8 cellular contexts compared by ENCODE assay signal in genomic region chr7:92833766-92834605, GRCh38. TPM values are rescaled to one million over a fixed set of nuclear protein-coding genes. Genes with fewer than 3 reads are reported as not detected.
DNase-seq lines count a peak whose midpoint lies in the region; ATAC-seq and TF ChIP-seq lines count a peak whose summit lies in the region.

No MANE protein-coding gene starts in this region.

- H3K27ac ChIP-seq in CD4-positive, alpha-beta memory T cell (ENCODE audit: low read depth, low read length): peak overlapping the region; percentile 68
- peak overlapping the region; percentile 77 for H3K27ac ChIP-seq in PC-9
- H3K27ac ChIP-seq in subcutaneous abdominal adipose tissue (ENCODE audit: low read depth, low read length): peak overlapping the region; percentile 89

- H3K4me1 ChIP-seq in CD4-positive, alpha-beta memory T cell (ENCODE audit: insufficient read depth, low read length): peaks cover 36% of the 10 kb centered on the region
- H3K4me1 ChIP-seq in PC-9 (replicated peaks; ENCODE audit: insufficient read depth) (peaks cover 44% of the 10 kb centered on the region), subcutaneous abdominal adipose tissue (ENCODE audit: control insufficient read depth in 5 of 5, insufficient read depth in 5 of 5, low read length in 5 of 5) (peaks cover 2 to 64% (median 39%) of the 10 kb centered on the region in 5 donors)

- peaks cover 61% of the 10 kb centered on the region for H3K79me2 ChIP-seq in PC-9 (ENCODE audit: low read depth)

- H3K27me3 Mint-ChIP-seq in CD4-positive, alpha-beta memory T cell: no peaks in the 10 kb centered on the region
- H3K27me3 Mint-ChIP-seq in activated T-helper 17 cell treated with anti-CD3 and anti-CD28 coated beads, Interleukin-2, amount 50 U/mL, for 72 hours: no peaks in the 10 kb centered on the region
- no peaks in the 10 kb centered on the region for H3K27me3 Mint-ChIP-seq in natural killer cell treated with Interleukin-12 subunit alpha and Interleukin-12 subunit beta and Interleukin-15 and Interleukin-18, amount 100 ng/mL, for 72 hours

- H3K4me3 Mint-ChIP-seq in CD4-positive, alpha-beta memory T cell: peak overlapping the region; percentile 87 to 98 (median 94)
- H3K4me3 Mint-ChIP-seq in activated T-helper 17 cell treated with anti-CD3 and anti-CD28 coated beads, Interleukin-2, amount 50 U/mL, for 72 hours: peak overlapping the region; percentile 96
- H3K4me3 Mint-ChIP-seq in natural killer cell treated with Interleukin-12 subunit alpha and Interleukin-12 subunit beta and Interleukin-15 and Interleukin-18, amount 100 ng/mL, for 72 hours: peak overlapping the region; percentile 99

- POLR2A ChIA-PET in CD4-positive, alpha-beta memory T cell (lab: Charles Lee; ENCODE audit: partially characterized antibody): interaction anchor here (1.4 to 5.2 kb wide), 12 partner anchors 11 to 387 kb away, joined by 3 to 82 read pairs (median 8); partner anchors contain the start of genes FAM133B, GATAD1, PEX1 and RBM48
- POLR2A ChIA-PET in PC-9 (lab: Charles Lee; ENCODE audit: unreplicated experiment): interaction anchor here (0.6 kb wide), 2 partner anchors 205 to 284 kb away, joined by 3 read pairs; partner anchors contain the start of gene SAMD9

- intact Hi-C loops in CD4-positive, alpha-beta memory T cell (cut with micrococcal nuclease): loop anchor here (1.0 to 10.0 kb wide), 11 partner anchors 21 to 699 kb away; partner anchors contain the start of genes ANKIB1, CYP51A1, GATAD1 and KRIT1
- intact Hi-C loops in PC-9 (cut with micrococcal nuclease; ENCODE audit: unreplicated experiment): loop anchor here (1.0 to 10.0 kb wide), 7 partner anchors 139 to 409 kb away; partner anchors contain the start of genes PEX1 and RBM48

- peak overlapping the region; percentile 90 to 96 (median 94) for H3K27ac Mint-ChIP-seq in CD4-positive, alpha-beta memory T cell
- H3K27ac Mint-ChIP-seq in activated T-helper 17 cell treated with anti-CD3 and anti-CD28 coated beads, Interleukin-2, amount 50 U/mL, for 72 hours: peak overlapping the region; percentile 98
- peak overlapping the region; percentile 96 to 99 for H3K27ac Mint-ChIP-seq in natural killer cell treated with Interleukin-12 subunit alpha and Interleukin-12 subunit beta and Interleukin-15 and Interleukin-18, amount 100 ng/mL, for 72 hours

- H3K9me3 ChIP-seq in CD4-positive, alpha-beta memory T cell (ENCODE audit: control insufficient read depth in 1 of 2, low read length in 2 of 2): no peaks in the 10 kb centered on the region
- H3K9me3 ChIP-seq in PC-9 (ENCODE audit: insufficient read depth, low read depth): no peaks in the 10 kb centered on the region
- no peaks in the 10 kb centered on the region for H3K9me3 ChIP-seq in subcutaneous abdominal adipose tissue (ENCODE audit: control insufficient read depth in 5 of 5, low read length in 5 of 5)

- peaks cover 3 to 38% of the 10 kb centered on the region in 2 donors for H3K36me3 Mint-ChIP-seq in CD4-positive, alpha-beta memory T cell
- H3K36me3 Mint-ChIP-seq in activated T-helper 17 cell treated with anti-CD3 and anti-CD28 coated beads, Interleukin-2, amount 50 U/mL, for 72 hours (ENCODE audit: low read depth): peaks cover 70% of the 10 kb centered on the region
- H3K36me3 Mint-ChIP-seq in natural killer cell treated with Interleukin-12 subunit alpha and Interleukin-12 subunit beta and Interleukin-15 and Interleukin-18, amount 100 ng/mL, for 72 hours: peaks cover 43% of the 10 kb centered on the region

- TF ChIP-seq CTCF in PC-9 (conservative IDR thresholded peaks at IDR 0.05): no peak

- peaks cover 18% of the 10 kb centered on the region; the same call in 1 of the 2 replicates for H3F3A ChIP-seq in PC-9 (ENCODE audit: insufficient read depth, low read depth)

- no peaks in the 10 kb centered on the region for H3K36me3 ChIP-seq in CD4-positive, alpha-beta memory T cell (ENCODE audit: insufficient read depth, low read length)
- peaks cover 25% of the 10 kb centered on the region for H3K36me3 ChIP-seq in PC-9 (ENCODE audit: low read depth)
- peaks cover 0 to 3% (median 0%) of the 10 kb centered on the region in 5 donors for H3K36me3 ChIP-seq in subcutaneous abdominal adipose tissue (ENCODE audit: control insufficient read depth in 5 of 5, insufficient read depth in 5 of 5, low read length in 5 of 5)

- peak overlapping the region; percentile 76 for H2AFZ ChIP-seq in PC-9

- H3K9me2 ChIP-seq in PC-9 (ENCODE audit: insufficient read depth): no peaks in the 10 kb centered on the region

- CTCF ChIA-PET in CD4-positive, alpha-beta memory T cell (lab: Charles Lee; ENCODE audit: partially characterized antibody): interaction anchor here (0.6 to 5.5 kb wide), 36 partner anchors 8 to 458 kb away, joined by 3 to 122 read pairs (median 5); no protein-coding TSS in a partner anchor
- CTCF ChIA-PET in PC-9 (lab: Charles Lee): interaction anchor here (0.6 kb wide), 2 partner anchors 67 to 136 kb away, joined by 4 to 13 read pairs; no protein-coding TSS in a partner anchor

- H4K20me1 ChIP-seq in PC-9 (ENCODE audit: insufficient read depth): peaks cover 8% of the 10 kb centered on the region

- no TSS peak for BruUV-seq in PC-9 (replicated peaks; lab: Mats Ljungman, UMichigan)

- peaks cover 0 to 2% (median 0%) of the 10 kb centered on the region in 8 donors for H3K9me3 Mint-ChIP-seq in CD4-positive, alpha-beta memory T cell
- no peaks in the 10 kb centered on the region for H3K9me3 Mint-ChIP-seq in activated T-helper 17 cell treated with anti-CD3 and anti-CD28 coated beads, Interleukin-2, amount 50 U/mL, for 72 hours
- H3K9me3 Mint-ChIP-seq in natural killer cell treated with Interleukin-12 subunit alpha and Interleukin-12 subunit beta and Interleukin-15 and Interleukin-18, amount 100 ng/mL, for 72 hours: no peaks in the 10 kb centered on the region

- ATAC-seq in GM19035 (IDR thresholded peaks at IDR 0.05; ENCODE audit: unreplicated experiment) (peak; percentile 40), HG03342 (IDR thresholded peaks at IDR 0.05; ENCODE audit: unreplicated experiment) (peak; percentile 44)
- peak; percentile 56 for ATAC-seq in activated T-helper 17 cell treated with anti-CD3 and anti-CD28 coated beads, Interleukin-2, amount 50 U/mL, for 72 hours (replicated peaks)
- peak; percentile 76 to 80 for ATAC-seq in natural killer cell treated with Interleukin-12 subunit alpha and Interleukin-12 subunit beta and Interleukin-15 and Interleukin-18, amount 100 ng/mL, for 72 hours

- H3K4me3 ChIP-seq in CD4-positive, alpha-beta memory T cell (ENCODE audit: low read length in 2 of 2): peak overlapping the region; percentile 73 to 89
- H3K4me3 ChIP-seq in PC-9: peak overlapping the region; percentile 94
- H3K4me3 ChIP-seq in subcutaneous abdominal adipose tissue (ENCODE audit: low read depth in 1 of 5, low read length in 5 of 5): peak overlapping the region; percentile 96 to 100 (median 98)

- H3K4me1 Mint-ChIP-seq in CD4-positive, alpha-beta memory T cell: peaks cover 28 to 66% (median 43%) of the 10 kb centered on the region in 4 donors
- peaks cover 15% of the 10 kb centered on the region for H3K4me1 Mint-ChIP-seq in activated T-helper 17 cell treated with anti-CD3 and anti-CD28 coated beads, Interleukin-2, amount 50 U/mL, for 72 hours
- H3K4me1 Mint-ChIP-seq in natural killer cell treated with Interleukin-12 subunit alpha and Interleukin-12 subunit beta and Interleukin-15 and Interleukin-18, amount 100 ng/mL, for 72 hours (ENCODE audit: low read depth in 2 of 2): peaks cover 38 to 43% of the 10 kb centered on the region in 2 donors

- DNase-seq in CD4-positive, alpha-beta memory T cell: peak; percentile 65 to 73 (median 70)
- DNase-seq in PC-9 (peak; percentile 52 to 85), fibroblast of peridontal ligament (ENCODE audit: extremely low read depth) (peak; percentile 69)
- DNase-seq in natural killer cell treated with Interleukin-12 subunit alpha and Interleukin-12 subunit beta and Interleukin-15 and Interleukin-18, amount 100 ng/mL, for 72 hours (ENCODE audit: low spot score): peak; percentile 88

- peak overlapping the region; percentile 92 for H3K4me2 ChIP-seq in PC-9

- H3K9ac ChIP-seq in subcutaneous abdominal adipose tissue (ENCODE audit: low read length in 5 of 5): peak overlapping the region; percentile 68 to 85 (median 78)

- no peaks in the 10 kb centered on the region for H3K27me3 ChIP-seq in CD4-positive, alpha-beta memory T cell (ENCODE audit: insufficient read depth, low read length)
- H3K27me3 ChIP-seq in PC-9 (ENCODE audit: insufficient read depth, low read depth) (no peaks in the 10 kb centered on the region), subcutaneous abdominal adipose tissue (ENCODE audit: control insufficient read depth in 5 of 5, insufficient read depth in 4 of 5, low read length in 5 of 5) (no peaks in the 10 kb centered on the region)

RNA-seq across cellular contexts. Expression of gene CDK6, which starts 2.4 kb away (rescaled TPM):
- 10 to 100 TPM; 21.2 to 23.6 TPM for total RNA-seq in CD4-positive, alpha-beta memory T cell
- 10 to 100 TPM; 18.4 to 21.0 TPM for polyA plus RNA-seq in CD4-positive, alpha-beta memory T cell
- 49.5 and 52.2 TPM in 2 replicates for total RNA-seq in PC-9 (2021)
- 100 to 1,000 TPM; 151 to 222 TPM for total RNA-seq in activated T-helper 17 cell treated with anti-CD3 and anti-CD28 coated beads, Interleukin-2, amount 50 U/mL, for 72 hours
- total RNA-seq in natural killer cell treated with Interleukin-12 subunit alpha and Interleukin-12 subunit beta and Interleukin-15 and Interleukin-18, amount 100 ng/mL, for 72 hours: 100 to 1,000 TPM; 278 to 404 TPM

Comparison
In these comparisons a context has a peak if more than half of its experiments do, and no peak if none do; other contexts are left out.
1. Peak in every context shown above with its lines: DNase-seq, ATAC-seq, H3K4me3 ChIP-seq and H3K27ac ChIP-seq.